In genomic region chr1:80054129-80054528, GRCh38 we compare ENCODE assay signal across 1 cellular context.
TF ChIP-seq lines count a peak whose summit lies in the region.

No MANE protein-coding gene starts in this region.

TF ChIP-seq in SK-N-SH treated with all-trans-retinoic acid at 6 μM for 48 hours, 23 proteins besides CTCF, POLR2A, EP300 and RAD21 (continued from another document):
- TF ChIP-seq PATZ1 (CRISPR knock-in tag; IDR thresholded peaks at IDR 0.05; ENCODE audit: borderline replicate concordance) (no peak), SNAI2 (CRISPR knock-in tag; IDR thresholded peaks at IDR 0.05) (no peak), TCF4 (CRISPR knock-in tag; IDR thresholded peaks at IDR 0.05; ENCODE audit: borderline replicate concordance) (no peak)
